Comparison of ENCODE assay signal across 16 cellular contexts in genomic region chr22:47205562-47205961, GRCh38.
"Had no signal": no experiment of that assay in that cellular context is flagged by ENCODE, and none has a peak within 500 bp of the region (broad histone marks: within the 10 kb centered on the region; RNA-seq: fewer than 3 reads in every experiment).

No MANE protein-coding gene starts in this region.

- H3K4me1 ChIP-seq: ascending aorta, gastroesophageal sphincter, SJSA1 had no signal

- H3K27ac ChIP-seq: ascending aorta, gastroesophageal sphincter, heart left ventricle, neutrophil, SJSA1, VCaP had no signal

- H3K4me3 Mint-ChIP-seq: activated naive CD4-positive, alpha-beta T cell treated with anti-CD3 and anti-CD28 coated beads, Interleukin-2, amount 10 ng/mL, durations not matched to agents 7 days and 5 days; activated T-helper 17 cell treated with anti-CD3 and anti-CD28 coated beads, Interleukin-2, amount 50 U/mL, for 72 hours; natural killer cell; T-helper 17 cell had no signal

- H3K4me3 ChIP-seq: ascending aorta, gastroesophageal sphincter, heart left ventricle, SJSA1 had no signal

- H3K36me3 Mint-ChIP-seq: activated naive CD4-positive, alpha-beta T cell treated with anti-CD3 and anti-CD28 coated beads, Interleukin-2, amount 10 ng/mL, durations not matched to agents 7 days and 5 days; natural killer cell had no signal

- H3K4me1 Mint-ChIP-seq: activated naive CD4-positive, alpha-beta T cell treated with anti-CD3 and anti-CD28 coated beads, Interleukin-2, amount 10 ng/mL, durations not matched to agents 7 days and 5 days; natural killer cell; T-helper 17 cell had no signal

- H3K9me3 ChIP-seq: ascending aorta, gastroesophageal sphincter, heart left ventricle, neutrophil, SJSA1 had no signal

- H3K27me3 ChIP-seq: ascending aorta, neutrophil, SJSA1 had no signal

- DNase-seq: activated CD4-positive, alpha-beta T cell treated with anti-CD3 and anti-CD28 coated beads, Interleukin-2, amount 50 U/mL, for 4 hours; activated CD4-positive, CD25-positive, alpha-beta regulatory T cell treated with anti-CD3 and anti-CD28 coated beads, Interleukin-2, amount 50 U/mL, for 72 hours; activated naive CD4-positive, alpha-beta T cell treated with anti-CD3 and anti-CD28 coated beads, Interleukin-2, amount 10 ng/mL, durations not matched to agents 7 days and 5 days; cortex of kidney; kidney glomerular epithelial cell; stimulated activated naive CD8-positive, alpha-beta T cell treated with anti-CD3 and anti-CD28 coated beads, Interleukin-15, Interleukin-2, amounts not matched to agents 100 U/mL and 50 U/mL, for 24 hours; T-helper 17 cell; trophoblast cell had no signal

- ATAC-seq: activated T-helper 17 cell treated with anti-CD3 and anti-CD28 coated beads, Interleukin-2, amount 50 U/mL, for 72 hours; gastroesophageal sphincter; heart left ventricle; natural killer cell; stimulated activated naive CD8-positive, alpha-beta T cell treated with anti-CD3 and anti-CD28 coated beads, Interleukin-15, Interleukin-2, amounts not matched to agents 100 U/mL and 50 U/mL, for 24 hours; T-helper 17 cell had no signal

- H3K27me3 Mint-ChIP-seq: activated naive CD4-positive, alpha-beta T cell treated with anti-CD3 and anti-CD28 coated beads, Interleukin-2, amount 10 ng/mL, durations not matched to agents 7 days and 5 days had no signal

- H3K27ac Mint-ChIP-seq: activated naive CD4-positive, alpha-beta T cell treated with anti-CD3 and anti-CD28 coated beads, Interleukin-2, amount 10 ng/mL, durations not matched to agents 7 days and 5 days; activated T-helper 17 cell treated with anti-CD3 and anti-CD28 coated beads, Interleukin-2, amount 50 U/mL, for 72 hours; natural killer cell; T-helper 17 cell had no signal

- H3K36me3 ChIP-seq: ascending aorta, gastroesophageal sphincter, heart left ventricle, neutrophil, SJSA1 had no signal

- H3K9me3 Mint-ChIP-seq: activated T-helper 17 cell treated with anti-CD3 and anti-CD28 coated beads, Interleukin-2, amount 50 U/mL, for 72 hours; natural killer cell had no signal
